In genomic region chr6:29016559-29017427, GRCh38 we compare ENCODE assay signal across 2 cellular contexts.
TF ChIP-seq lines count a peak whose summit lies in the region.

No MANE protein-coding gene starts in this region.

TF ChIP-seq in HCT116, 20 proteins besides CTCF, POLR2A, EP300 and RAD21 (continued from another document):
- no peak for TF ChIP-seq TCF7L2 (IDR thresholded peaks at IDR 0.05; ENCODE audit: borderline replicate concordance, extremely low read depth, insufficient read depth, insufficient read length)
- TF ChIP-seq CBX3 (IDR thresholded peaks at IDR 0.05; ENCODE audit: low read depth): 0 out of 2 replicates have a peak, but pooled peaks have one; percentile 52
- TF ChIP-seq CEBPB (IDR thresholded peaks at IDR 0.05; ENCODE audit: low read depth): no peak
- no peak for TF ChIP-seq SIN3A (IDR thresholded peaks at IDR 0.05; ENCODE audit: low read depth)
- TF ChIP-seq ZFX (IDR thresholded peaks at IDR 0.05): no peak
- peak; percentile 42 for TF ChIP-seq YY1 (IDR thresholded peaks at IDR 0.05; ENCODE audit: extremely low read depth, insufficient replicate concordance, low read depth, low read length)
- TF ChIP-seq EZH2phosphoT487 (IDR thresholded peaks at IDR 0.05; ENCODE audit: borderline replicate concordance): no peak
- TF ChIP-seq ELF1 (IDR thresholded peaks at IDR 0.05; ENCODE audit: borderline replicate concordance, low read depth): no peak
- TF ChIP-seq ZNF274 (IDR thresholded peaks at IDR 0.05; ENCODE audit: low read depth, low read length): no peak
- no peak for TF ChIP-seq SP1 (IDR thresholded peaks at IDR 0.05; ENCODE audit: low read depth)

TF ChIP-seq in SK-N-SH treated with all-trans-retinoic acid at 6 μM for 48 hours, 23 proteins besides CTCF, POLR2A, EP300 and RAD21 (continued from another document):
- TF ChIP-seq PATZ1 (CRISPR knock-in tag; IDR thresholded peaks at IDR 0.05; ENCODE audit: borderline replicate concordance) (no peak), ZC3H10 (CRISPR knock-in tag; IDR thresholded peaks at IDR 0.05) (no peak), ZFP3 (CRISPR knock-in tag; IDR thresholded peaks at IDR 0.05) (no peak), ARNTL (CRISPR knock-in tag; IDR thresholded peaks at IDR 0.05; ENCODE audit: borderline replicate concordance, low read depth) (no peak), CSRNP3 (CRISPR knock-in tag; IDR thresholded peaks at IDR 0.05) (no peak)
